Comparison of ENCODE assay signal across 21 cellular contexts in genomic region chr12:101775814-101776213, GRCh38. TPM values are rescaled to one million over a fixed set of nuclear protein-coding genes. Genes with fewer than 3 reads are reported as not detected.
A peak's percentile ranks its signal among the peaks of the same experiment; 100 is the strongest.
DNase-seq lines count a peak whose midpoint lies in the region; ATAC-seq and TF ChIP-seq lines count a peak whose summit lies in the region.
"Had no signal": no experiment of that assay in that cellular context is flagged by ENCODE, and none has a peak within 500 bp of the region (broad histone marks: within the 10 kb centered on the region; RNA-seq: fewer than 3 reads in every experiment).

No MANE protein-coding gene starts in this region.

- no peaks in the 10 kb centered on the region for H3K27me3 Mint-ChIP-seq in dendritic cell treated with granulocyte-macrophage colony-stimulating factor and Interleukin-4, amounts not matched to agents 40 ng/mL and 50 ng/mL, for 4 days
- no peaks in the 10 kb centered on the region for H3K27me3 Mint-ChIP-seq in osteocyte (ENCODE audit: unreplicated experiment)
- H3K27me3 Mint-ChIP-seq: CD4-positive, alpha-beta memory T cell; IgD-negative memory B cell had no signal

- no peak overlapping the region for H3K4me3 ChIP-seq in DND-41 (ENCODE audit: low read depth in 1 of 2, low read length in 2 of 2)
- H3K4me3 ChIP-seq: GM23248, Peyer's patch, SK-N-MC had no signal

- H3K9me3 Mint-ChIP-seq in dendritic cell treated with granulocyte-macrophage colony-stimulating factor and Interleukin-4, amounts not matched to agents 40 ng/mL and 50 ng/mL, for 4 days: no peaks in the 10 kb centered on the region
- H3K9me3 Mint-ChIP-seq in osteocyte (ENCODE audit: unreplicated experiment): no peaks in the 10 kb centered on the region
- H3K9me3 Mint-ChIP-seq: IgD-negative memory B cell had no signal

- no peak overlapping the region for H3K4me3 Mint-ChIP-seq in dendritic cell treated with granulocyte-macrophage colony-stimulating factor and Interleukin-4, amounts not matched to agents 40 ng/mL and 50 ng/mL, for 4 days
- H3K4me3 Mint-ChIP-seq in osteocyte (ENCODE audit: unreplicated experiment): no peak overlapping the region
- H3K4me3 Mint-ChIP-seq: CD4-positive, alpha-beta memory T cell; IgD-negative memory B cell had no signal

- H2AFZ ChIP-seq in DND-41 (ENCODE audit: low read depth, low read length): 0 out of 2 replicates have a peak overlapping the region, but pooled peaks have one; percentile 24
- H2AFZ ChIP-seq: GM23248 had no signal

- peaks cover 56% of the 10 kb centered on the region for H3K4me1 ChIP-seq in DND-41 (ENCODE audit: insufficient read depth, low read length)
- H3K4me1 ChIP-seq: Peyer's patch had no signal

- H3K27ac Mint-ChIP-seq in dendritic cell treated with granulocyte-macrophage colony-stimulating factor and Interleukin-4, amounts not matched to agents 40 ng/mL and 50 ng/mL, for 4 days: peak overlapping the region; percentile 98
- H3K27ac Mint-ChIP-seq in osteocyte (ENCODE audit: unreplicated experiment): no peak overlapping the region
- H3K27ac Mint-ChIP-seq: IgD-negative memory B cell had no signal

- intact Hi-C loops in dendritic cell treated with granulocyte-macrophage colony-stimulating factor and Interleukin-4, amounts not matched to agents 40 ng/mL and 50 ng/mL, for 4 days (cut with micrococcal nuclease): loop anchor here (10.0 kb wide), 1 partner anchor 139 kb away; no protein-coding TSS in a partner anchor

- TF ChIP-seq CTCF in DND-41 (IDR thresholded peaks at IDR 0.05; ENCODE audit: borderline replicate concordance, extremely low read depth, low read length, poor library complexity, severe bottlenecking) (no peak), osteocyte (IDR thresholded peaks at IDR 0.05) (no peak)

- no peaks in the 10 kb centered on the region for H3K9me3 ChIP-seq in DND-41 (ENCODE audit: insufficient read depth, low read length, severe bottlenecking)
- H3K9me3 ChIP-seq: Peyer's patch had no signal

- H3K36me3 ChIP-seq in DND-41 (ENCODE audit: insufficient read depth, low read length): peaks cover 55% of the 10 kb centered on the region
- H3K36me3 ChIP-seq: Peyer's patch had no signal

- peak overlapping the region; percentile 85 for H3K27ac ChIP-seq in DND-41 (ENCODE audit: low read length)
- H3K27ac ChIP-seq: GM23248, Peyer's patch, SK-N-MC had no signal

- H3K36me3 Mint-ChIP-seq in dendritic cell treated with granulocyte-macrophage colony-stimulating factor and Interleukin-4, amounts not matched to agents 40 ng/mL and 50 ng/mL, for 4 days (ENCODE audit: low read depth): peaks cover 61% of the 10 kb centered on the region
- peaks cover 8% of the 10 kb centered on the region for H3K36me3 Mint-ChIP-seq in osteocyte (ENCODE audit: unreplicated experiment)

- peaks cover 71% of the 10 kb centered on the region for H3K4me1 Mint-ChIP-seq in dendritic cell treated with granulocyte-macrophage colony-stimulating factor and Interleukin-4, amounts not matched to agents 40 ng/mL and 50 ng/mL, for 4 days (ENCODE audit: low read depth)
- H3K4me1 Mint-ChIP-seq in osteocyte (ENCODE audit: unreplicated experiment): no peaks in the 10 kb centered on the region

- H3K79me2 ChIP-seq in DND-41 (ENCODE audit: insufficient read depth, low read length): no peaks in the 10 kb centered on the region

- H3K9ac ChIP-seq in DND-41 (ENCODE audit: low read depth, low read length): peak overlapping the region; percentile 46
- H3K9ac ChIP-seq: GM23248 had no signal

- ATAC-seq in DND-41 (ENCODE audit: insufficient read depth, low read depth) (peak; percentile 80), GM21526 (IDR thresholded peaks at IDR 0.05; ENCODE audit: low FRiP score, unreplicated experiment) (no peak)
- ATAC-seq: HCT116, Right ventricle myocardium inferior had no signal

- H3K27me3 ChIP-seq in DND-41 (ENCODE audit: insufficient read depth, low read length, poor library complexity): no peaks in the 10 kb centered on the region
- H3K27me3 ChIP-seq: Peyer's patch had no signal

- H3K4me2 ChIP-seq in DND-41 (ENCODE audit: insufficient read depth, low read length): 0 out of 2 replicates have a peak overlapping the region, but pooled peaks have one; percentile 9

- DNase-seq in AML-193 (lab: John Stamatoyannopoulos, UW): peak; percentile 7 to 8
- DNase-seq in DND-41: peak; percentile 60
- DNase-seq in Kasumi-1 (lab: John Stamatoyannopoulos, UW): peak; percentile 94
- no peak for DNase-seq in stimulated activated naive CD4-positive, alpha-beta T cell (lab: John Stamatoyannopoulos, UW)
- DNase-seq in SKM-1 treated with dmso at 0.1 percent for 144 hours (lab: John Stamatoyannopoulos, UW; ENCODE audit: unreplicated experiment): no peak
- DNase-seq in osteocyte (ENCODE audit: extremely low spot score, unreplicated experiment): no peak
- DNase-seq: Calu3; CD4-positive, alpha-beta memory T cell; DMS53; GM23248; NCI-H1092 treated with DMSO at 0.1 percent for 48 hours; NCI-H2227 treated with DMSO at 0.1 percent for 48 hours; NCI-H524 treated with DMSO at 0.1 percent for 48 hours; Peyer's patch had no signal

- peaks cover 3% of the 10 kb centered on the region; the same call in 1 of the 2 replicates for H4K20me1 ChIP-seq in DND-41 (ENCODE audit: insufficient read depth, low read length)

RNA-seq across cellular contexts. Expression of gene SYCP3, which starts 36.6 kb away (rescaled TPM):
- not detected in 2 replicates for total RNA-seq in osteocyte
- total RNA-seq: GM23248, MCF 10A, Peyer's patch, Right ventricle myocardium inferior had no signal

RNA-seq across cellular contexts. Expression of gene GNPTAB, which starts 54.9 kb away (rescaled TPM):
- 25.8 and 26.8 TPM in 2 replicates for total RNA-seq in osteocyte

Comparison
In these comparisons a context has a peak if more than half of its experiments do, and no peak if none do; other contexts are left out.
1. DNase-seq: peak in AML-193 (2 of 2), DND-41 (single experiment) and Kasumi-1 (2 of 2); none in stimulated activated naive CD4-positive, alpha-beta T cell (0 of 6), SKM-1 treated with dmso at 0.1 percent for 144 hours (single experiment) and osteocyte (single experiment).